In the genomic region with DNA sequence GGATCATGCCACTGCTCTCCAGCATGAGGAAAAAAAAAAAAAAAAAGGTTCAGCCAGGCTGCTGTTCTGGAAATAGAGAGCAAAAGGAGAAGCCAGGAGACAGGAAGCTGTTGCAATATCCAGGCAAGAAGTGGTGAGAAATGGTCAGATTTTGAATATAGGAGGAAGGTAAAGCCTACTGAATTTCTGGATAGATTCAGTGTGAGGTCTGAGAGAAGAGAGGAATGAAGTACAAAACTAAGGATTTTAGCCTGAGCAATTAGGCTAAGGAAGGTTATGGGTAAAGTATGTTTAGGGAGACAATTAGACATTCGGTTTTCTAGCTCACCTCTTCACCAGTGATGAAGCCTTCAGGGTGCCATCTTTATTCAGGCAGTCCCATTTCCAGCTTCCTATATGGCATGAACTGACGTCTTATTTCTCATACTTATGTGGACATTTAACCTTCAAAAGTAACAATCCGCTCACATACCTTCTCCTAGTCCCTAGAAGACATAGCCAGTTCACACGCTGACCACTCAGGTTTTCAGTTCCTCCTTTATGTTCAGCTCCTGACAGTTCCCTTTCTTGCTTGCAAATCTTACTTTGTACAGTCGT, we compare ENCODE assay signal across 1 cellular context.
TF ChIP-seq lines count a peak whose summit lies in the region.

No MANE protein-coding gene starts in this region.

TF ChIP-seq in HepG2, 621 proteins besides CTCF, POLR2A, EP300 and RAD21:
- TF ChIP-seq REST (IDR thresholded peaks at IDR 0.05; ENCODE audit: borderline replicate concordance in 1 of 2, low read depth in 1 of 2, low read length in 2 of 2) (no peak), ZNF772 (CRISPR knock-in tag; IDR thresholded peaks at IDR 0.05) (no peak), DNMT3B (CRISPR knock-in tag; conservative IDR thresholded peaks at IDR 0.05) (no peak), ZNF264 (CRISPR knock-in tag; IDR thresholded peaks at IDR 0.05) (no peak)
